In the genomic region with DNA sequence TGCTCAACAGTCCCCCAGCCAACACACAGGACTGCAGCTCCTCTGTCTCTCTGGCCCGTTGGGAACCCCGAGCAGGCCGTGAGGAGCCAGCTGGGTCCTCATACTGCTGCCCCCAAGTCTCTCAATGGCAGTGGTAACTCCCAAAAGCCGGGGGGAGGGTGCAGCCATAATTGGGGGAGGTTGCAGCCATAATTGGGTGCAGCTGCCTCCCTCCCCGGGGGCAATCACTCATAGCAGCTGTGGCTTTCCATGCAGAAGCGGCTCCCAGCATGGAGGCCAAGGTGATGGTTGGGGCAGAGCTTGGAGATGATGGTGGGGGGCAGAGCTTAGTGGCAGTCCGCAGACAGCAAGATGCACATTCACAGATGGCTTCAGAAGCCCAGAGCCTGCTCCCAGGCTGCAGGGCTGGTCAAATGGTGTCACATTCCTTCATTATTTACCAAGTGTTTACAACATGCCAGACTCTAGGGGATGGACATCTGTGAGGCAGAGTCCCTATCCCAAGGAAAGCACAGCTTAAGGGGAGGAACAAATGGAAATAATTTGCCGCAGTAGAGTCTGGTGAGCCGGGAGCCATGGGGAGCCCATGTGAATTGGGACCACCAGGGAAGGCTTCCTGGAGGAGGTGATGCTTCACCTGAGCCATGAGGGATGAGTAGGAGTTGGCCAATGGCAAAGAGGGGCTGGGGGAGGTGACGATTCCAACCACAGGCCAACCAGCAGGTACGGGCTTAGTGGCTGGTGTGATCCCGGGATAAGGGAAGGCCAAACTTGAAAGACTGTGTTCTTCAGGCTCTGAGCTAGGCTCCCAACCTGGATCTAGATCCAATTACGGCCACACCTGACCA, we compare ENCODE assay signal across 28 cellular contexts. TPM values are rescaled to one million over a fixed set of nuclear protein-coding genes. Genes with fewer than 3 reads are reported as not detected.
DNase-seq lines count a peak whose midpoint lies in the region; TF ChIP-seq lines count a peak whose summit lies in the region.
"Had no signal": no experiment of that assay in that cellular context is flagged by ENCODE, and none has a peak within 500 bp of the region (broad histone marks: within the 10 kb centered on the region; RNA-seq: fewer than 3 reads in every experiment).

No MANE protein-coding gene starts in this region.

- in situ Hi-C loops in T47D (cut with HindIII; ENCODE audit: low pct_unique_long_range_greater_than_20kb, low sequenced_read_pairs): no loop called here

- H3K4me1 ChIP-seq in breast epithelium (no peaks in the 10 kb centered on the region), HEK293 (ENCODE audit: control insufficient read depth, insufficient read depth, low read length) (no peaks in the 10 kb centered on the region), vagina (no peaks in the 10 kb centered on the region)
- H3K4me1 ChIP-seq: BE2C, Caco-2 had no signal

- H3K27me3 Mint-ChIP-seq in glutamatergic neuron (ENCODE audit: unreplicated experiment): peaks cover 4% of the 10 kb centered on the region

- POLR2A ChIA-PET in HEK293 (lab: Yijun Ruan, JAX): no interaction called here

- peaks cover 6% of the 10 kb centered on the region for H3K9me3 Mint-ChIP-seq in glutamatergic neuron (ENCODE audit: unreplicated experiment)
- H3K9me3 Mint-ChIP-seq: CD4-positive, alpha-beta memory T cell; T-cell had no signal

- no peak overlapping the region for H3K4me3 Mint-ChIP-seq in glutamatergic neuron (ENCODE audit: unreplicated experiment)
- H3K4me3 Mint-ChIP-seq: CD4-positive, alpha-beta memory T cell; T-cell had no signal

- no peaks in the 10 kb centered on the region for H3K36me3 ChIP-seq in breast epithelium
- no peaks in the 10 kb centered on the region for H3K36me3 ChIP-seq in HEK293 (ENCODE audit: control insufficient read depth in 2 of 2, insufficient read depth in 1 of 2, low read length in 2 of 2)
- no peaks in the 10 kb centered on the region for H3K36me3 ChIP-seq in vagina
- H3K36me3 ChIP-seq: BE2C, HAP-1 had no signal

- TF ChIP-seq CTCF in breast epithelium (IDR thresholded peaks at IDR 0.05) (no peak), HEK293 (tag by site-specific recombination; IDR thresholded peaks at IDR 0.05) (no peak), glutamatergic neuron (IDR thresholded peaks at IDR 0.05; ENCODE audit: partially characterized antibody, unreplicated experiment) (no peak), vagina (IDR thresholded peaks at IDR 0.05) (no peak), GM20000 (IDR thresholded peaks at IDR 0.05; ENCODE audit: extremely low read depth, missing control alignments) (no peak)

- peak; percentile 54 to 56 for DNase-seq in T47D (ENCODE audit: low read depth in 1 of 2, low spot score in 1 of 2)
- DNase-seq in breast epithelium (ENCODE audit: low spot score in 2 of 2): no peak
- DNase-seq in glutamatergic neuron: peak; percentile 51
- no peak for DNase-seq in iPS-NIHi7 (ENCODE audit: extremely low spot score)
- DNase-seq in vagina (ENCODE audit: extremely low spot score in 2 of 2): no peak
- DNase-seq in GM20000 (ENCODE audit: low spot score): no peak
- DNase-seq: BE2C; Caco-2; CD4-positive, alpha-beta memory T cell; DMS153; GM23248; KG1; NCI-H1105; NCI-H1694; NCI-H2081 treated with DMSO at 0.1 percent for 48 hours; NCI-H510A; NCI-H774; NK-92 treated with Interleukin-12 subunit alpha and Interleukin-12 subunit beta, amount 100 ng/mL, for 24 hours; SHP77 treated with DMSO at 0.1 percent for 48 hours; T-cell had no signal

- intact Hi-C loops in breast epithelium (cut with DNase I; ENCODE audit: low total_unique reads) (no loop called here), vagina (cut with DNase I) (no loop called here)

- CTCF ChIA-PET in HEK293 (lab: Yijun Ruan, JAX): interaction anchor here (0.8 to 1.6 kb wide), 5 partner anchors 11 to 823 kb away, joined by 3 to 4 read pairs (median 3); a partner anchor contains a TSS

- peaks cover 17% of the 10 kb centered on the region for H3K4me1 Mint-ChIP-seq in glutamatergic neuron (ENCODE audit: low read depth, unreplicated experiment)
- H3K4me1 Mint-ChIP-seq: CD4-positive, alpha-beta memory T cell; T-cell had no signal

- H3K27ac ChIP-seq in breast epithelium (no peak overlapping the region), HEK293 (ENCODE audit: extremely low read depth, low read depth, low read length) (no peak overlapping the region), vagina (no peak overlapping the region)
- H3K27ac ChIP-seq: GM23248, HL-60, RWPE1 had no signal

- H3K4me3 ChIP-seq in breast epithelium (no peak overlapping the region), HEK293 (ENCODE audit: low read depth, low read length) (no peak overlapping the region), vagina (no peak overlapping the region)
- H3K4me3 ChIP-seq: GM23248, HAP-1 had no signal

- H3K36me3 Mint-ChIP-seq in glutamatergic neuron (ENCODE audit: unreplicated experiment): no peaks in the 10 kb centered on the region
- H3K36me3 Mint-ChIP-seq: CD4-positive, alpha-beta memory T cell; T-cell had no signal

- TF ChIP-seq POLR2A in breast epithelium (IDR thresholded peaks at IDR 0.05) (no peak), vagina (IDR thresholded peaks at IDR 0.05) (no peak)

- H3K27me3 ChIP-seq in breast epithelium (no peaks in the 10 kb centered on the region), vagina (no peaks in the 10 kb centered on the region)
- H3K27me3 ChIP-seq: BE2C had no signal

- H3K27ac Mint-ChIP-seq in glutamatergic neuron (ENCODE audit: unreplicated experiment): peak overlapping the region; percentile 59
- H3K27ac Mint-ChIP-seq: CD4-positive, alpha-beta memory T cell; T-cell had no signal

- H3K9me3 ChIP-seq in breast epithelium: no peaks in the 10 kb centered on the region
- no peaks in the 10 kb centered on the region for H3K9me3 ChIP-seq in HEK293 (ENCODE audit: control insufficient read depth, insufficient read depth, low read depth, low read length)
- no peaks in the 10 kb centered on the region for H3K9me3 ChIP-seq in vagina
- H3K9me3 ChIP-seq: BE2C, Caco-2, HAP-1 had no signal

TF ChIP-seq in HEK293, 187 proteins besides CTCF, POLR2A, EP300 and RAD21:
- TF ChIP-seq GLI2 (tag by site-specific recombination; IDR thresholded peaks at IDR 0.05; ENCODE audit: borderline replicate concordance, low read depth) (no peak), ZFP3 (tag by site-specific recombination; IDR thresholded peaks at IDR 0.05; ENCODE audit: low read depth) (peak; percentile 53; the same call in 1 of the 2 replicates)

RNA-seq across cellular contexts. Expression of a gene that starts 8.2 kb away (rescaled TPM):
- total RNA-seq in breast epithelium: 10 to 100 TPM in 1 of 3 donors, 1 to 10 TPM in 2; 5.9 to 22.9 (median 6.7) TPM
- total RNA-seq in glutamatergic neuron (ENCODE audit: unreplicated experiment): 109 TPM
- 10.1 TPM for total RNA-seq in vagina
- total RNA-seq: Caco-2, G401, GM23248, HT-29 had no signal

RNA-seq across cellular contexts. Expression of a gene that starts 35.9 kb away (rescaled TPM):
- total RNA-seq in breast epithelium (not detected), glutamatergic neuron (ENCODE audit: unreplicated experiment) (not detected), vagina (not detected)
- total RNA-seq: A673; Caco-2; CD4-positive, alpha-beta memory T cell; G401; GM23248; HepG2; HT-29; T-cell had no signal

Comparison
In these comparisons a context has a peak if more than half of its experiments do, and no peak if none do; other contexts are left out.
1. DNase-seq: peak in T47D (2 of 2) and glutamatergic neuron (single experiment); none in breast epithelium (0 of 2), iPS-NIHi7 (single experiment), vagina (0 of 2) and GM20000 (single experiment).